In genomic region chr17:32128470-32128869, GRCh38 we compare ENCODE assay signal across 8 cellular contexts. TPM values are rescaled to one million over a fixed set of nuclear protein-coding genes. Genes with fewer than 3 reads are reported as not detected.
DNase-seq lines count a peak whose midpoint lies in the region; ATAC-seq and TF ChIP-seq lines count a peak whose summit lies in the region.
"Not testable (repeated sequence)": the region's sequence is repeated elsewhere in the genome, so short reads cannot be mapped to it uniquely, and the experiment has no call there.

No MANE protein-coding gene starts in this region.

- not testable (repeated sequence) for H3K27ac Mint-ChIP-seq in Caco-2 (ENCODE audit: unreplicated experiment)
- peak overlapping the region; percentile 95 for H3K27ac Mint-ChIP-seq in T-helper 17 cell
- peak overlapping the region; percentile 63 for H3K27ac Mint-ChIP-seq in activated naive CD8-positive, alpha-beta T cell treated with anti-CD3 and anti-CD28 coated beads for 36 hours
- H3K27ac Mint-ChIP-seq in effector memory CD8-positive, alpha-beta T cell: peak overlapping the region in 1 of 2 donors; percentile 85

- H3K79me2 ChIP-seq in KMS-11 (ENCODE audit: insufficient read depth, low read depth): not testable (repeated sequence)

- H3K4me3 ChIP-seq in Caco-2 (ENCODE audit: low read depth, low read length); KMS-11 (IDR thresholded peaks at IDR 0.05; ENCODE audit: insufficient read depth, low read depth, low read length): not testable (repeated sequence)
- peak overlapping the region; percentile 87; the same call in 1 of the 2 replicates for H3K4me3 ChIP-seq in iPS-20b (ENCODE audit: low read length)
- H3K4me3 ChIP-seq in ovary: peak overlapping the region; percentile 51
- H3K4me3 ChIP-seq in transverse colon: peak overlapping the region in 2 of 4 donors; percentile 45 to 81

- DNase-seq in Caco-2; T-helper 17 cell; activated naive CD8-positive, alpha-beta T cell treated with anti-CD3 and anti-CD28 coated beads for 36 hours; effector memory CD8-positive, alpha-beta T cell; ovary; transverse colon: not testable (repeated sequence)

- peak overlapping the region; percentile 91; the same call in 1 of the 2 replicates for H2AFZ ChIP-seq in KMS-11 (ENCODE audit: low read depth)

- not testable (repeated sequence) for TF ChIP-seq POLR2A in ovary (IDR thresholded peaks at IDR 0.05); transverse colon (IDR thresholded peaks at IDR 0.05)

- H3K27ac ChIP-seq in KMS-11 (peak overlapping the region; percentile 12; the same call in 1 of the 2 replicates), transverse colon (peak overlapping the region; percentile 82 to 93 (median 88))
- H3K27ac ChIP-seq in iPS-20b (ENCODE audit: low read length); ovary: not testable (repeated sequence)

- peak overlapping the region; percentile 85 for H3K4me2 ChIP-seq in KMS-11

- ATAC-seq in T-helper 17 cell; effector memory CD8-positive, alpha-beta T cell (replicated peaks): not testable (repeated sequence)

- not testable (repeated sequence) for BruUV-seq in Caco-2 (replicated peaks; lab: Mats Ljungman, UMichigan)

- intact Hi-C loops in Caco-2 (cut with micrococcal nuclease; ENCODE audit: unreplicated experiment); ovary (cut with DNase I); transverse colon (cut with DNase I; ENCODE audit: low total_unique reads): not testable (repeated sequence)

- not testable (repeated sequence) for H3K9me3 ChIP-seq in Caco-2; T-helper 17 cell (ENCODE audit: control insufficient read depth, low read length, poor library complexity, severe bottlenecking); iPS-20b (ENCODE audit: insufficient read depth, low read depth, low read length); ovary; transverse colon

- not testable (repeated sequence) for H3K27me3 ChIP-seq in Caco-2 (replicated peaks; ENCODE audit: control insufficient read depth, insufficient read depth, low read length); KMS-11 (ENCODE audit: insufficient read depth, low read depth); iPS-20b (ENCODE audit: insufficient read depth, low read length); ovary; transverse colon

- H3K9ac ChIP-seq in KMS-11 (peak overlapping the region; percentile 52; the same call in 1 of the 2 replicates), iPS-20b (ENCODE audit: low read depth, low read length) (0 out of 2 replicates have a peak overlapping the region, but pooled peaks have one; percentile 20)

- CTCF ChIA-PET in Caco-2 (lab: Charles Lee): interaction anchor here (1.0 kb wide), 1 partner anchor 12 kb away, joined by 5 read pairs; no protein-coding TSS in a partner anchor

- not testable (repeated sequence) for TF ChIP-seq EP300 in ovary (IDR thresholded peaks at IDR 0.05); transverse colon (IDR thresholded peaks at IDR 0.05; ENCODE audit: low read depth)

- POLR2A ChIA-PET in Caco-2 (lab: Charles Lee): not testable (repeated sequence)

- H3K4me1 ChIP-seq in Caco-2; iPS-20b (ENCODE audit: insufficient read depth, low read length); ovary (ENCODE audit: insufficient read depth): not testable (repeated sequence)
- H3K4me1 ChIP-seq in KMS-11 (ENCODE audit: low read depth, poor library complexity, severe bottlenecking): peaks cover 23% of the 10 kb centered on the region
- peaks cover 9 to 36% (median 15%) of the 10 kb centered on the region in 4 donors for H3K4me1 ChIP-seq in transverse colon

- H3K4me3 Mint-ChIP-seq in Caco-2 (ENCODE audit: unreplicated experiment): peak overlapping the region; percentile 38
- H3K4me3 Mint-ChIP-seq in T-helper 17 cell: peak overlapping the region; percentile 76
- H3K4me3 Mint-ChIP-seq in activated naive CD8-positive, alpha-beta T cell treated with anti-CD3 and anti-CD28 coated beads for 36 hours: peak overlapping the region; percentile 81
- peak overlapping the region; percentile 96 to 98 for H3K4me3 Mint-ChIP-seq in effector memory CD8-positive, alpha-beta T cell

- not testable (repeated sequence) for H3K4me1 Mint-ChIP-seq in Caco-2 (ENCODE audit: low read depth, unreplicated experiment)
- peaks cover 20% of the 10 kb centered on the region for H3K4me1 Mint-ChIP-seq in T-helper 17 cell
- H3K4me1 Mint-ChIP-seq in activated naive CD8-positive, alpha-beta T cell treated with anti-CD3 and anti-CD28 coated beads for 36 hours: peaks cover 15% of the 10 kb centered on the region
- H3K4me1 Mint-ChIP-seq in effector memory CD8-positive, alpha-beta T cell (ENCODE audit: low read depth in 2 of 2): peaks cover 9 to 13% of the 10 kb centered on the region in 2 donors

- not testable (repeated sequence) for H4K20me1 ChIP-seq in KMS-11 (ENCODE audit: insufficient read depth)

- not testable (repeated sequence) for H3K36me3 Mint-ChIP-seq in Caco-2 (ENCODE audit: insufficient read depth, unreplicated experiment); T-helper 17 cell (ENCODE audit: low read depth); activated naive CD8-positive, alpha-beta T cell treated with anti-CD3 and anti-CD28 coated beads for 36 hours
- peaks cover 11% of the 10 kb centered on the region for H3K36me3 Mint-ChIP-seq in effector memory CD8-positive, alpha-beta T cell (ENCODE audit: insufficient read depth)

- H3K9me3 Mint-ChIP-seq in Caco-2 (ENCODE audit: unreplicated experiment); activated naive CD8-positive, alpha-beta T cell treated with anti-CD3 and anti-CD28 coated beads for 36 hours; effector memory CD8-positive, alpha-beta T cell: not testable (repeated sequence)

- 54 to 63% (median 56%) methylated on average over 7 of the region's 7 CpGs for WGBS in ovary, 3 donors
- 44 to 52% methylated on average over 3 to 7 of the region's 7 CpGs for WGBS in transverse colon (ENCODE audit: low coverage in 1 of 2), 2 donors

- not testable (repeated sequence) for TF ChIP-seq CTCF in Caco-2 (IDR thresholded peaks at IDR 0.05; ENCODE audit: insufficient read depth in 1 of 2, low read depth in 1 of 2, low read length in 1 of 2, severe bottlenecking in 1 of 2, unreplicated experiment in 1 of 2); KMS-11 (conservative IDR thresholded peaks at IDR 0.05; ENCODE audit: low read depth, low read length); ovary (IDR thresholded peaks at IDR 0.05); transverse colon (IDR thresholded peaks at IDR 0.05)

- in situ Hi-C loops in transverse colon (cut with MboI; ENCODE audit: low pct_ligation_motif_present in 1 of 4, low pct_unique_long_range_greater_than_20kb in 1 of 4, low sequenced_read_pairs in 3 of 4): not testable (repeated sequence)

- H3K27me3 Mint-ChIP-seq in Caco-2 (ENCODE audit: insufficient read depth, unreplicated experiment); T-helper 17 cell; activated naive CD8-positive, alpha-beta T cell treated with anti-CD3 and anti-CD28 coated beads for 36 hours; effector memory CD8-positive, alpha-beta T cell: not testable (repeated sequence)

- not testable (repeated sequence) for H3K36me3 ChIP-seq in Caco-2 (ENCODE audit: control insufficient read depth, insufficient read depth, low read length); KMS-11 (ENCODE audit: insufficient read depth); iPS-20b (ENCODE audit: insufficient read depth, low read depth, low read length); ovary; transverse colon

RNA-seq across cellular contexts. Expression of gene RHOT1, which starts 13.8 kb away (rescaled TPM):
- total RNA-seq in Caco-2 (2022) (31.8 and 33.3 TPM in 2 replicates), T-helper 17 cell (10 to 100 TPM; 18.9 to 19.5 TPM), ovary (10 to 100 TPM; 33.1 to 51.7 (median 41.3) TPM), transverse colon (10 to 100 TPM; 10.5 to 43.3 (median 30.8) TPM)
- total RNA-seq in activated naive CD8-positive, alpha-beta T cell treated with anti-CD3 and anti-CD28 coated beads for 36 hours: 10 to 100 TPM; 22.8 to 22.9 TPM
- 10 to 100 TPM; 32.8 to 33.5 TPM for polyA plus RNA-seq in ovary

Comparison
In these comparisons a context has a peak if more than half of its experiments do, and no peak if none do; other contexts are left out.
1. H3K4me3 Mint-ChIP-seq: peak in every context shown above with its lines; median percentile 97 in effector memory CD8-positive, alpha-beta T cell; 81 in activated naive CD8-positive, alpha-beta T cell treated with anti-CD3 and anti-CD28 coated beads for 36 hours; 76 in T-helper 17 cell; 38 in Caco-2.